8 cellular contexts compared by ENCODE assay signal in genomic region chr18:62714671-62715438, GRCh38. TPM values are rescaled to one million over a fixed set of nuclear protein-coding genes. Genes with fewer than 3 reads are reported as not detected.
DNase-seq lines count a peak whose midpoint lies in the region; ATAC-seq, FAIRE-seq and TF ChIP-seq lines count a peak whose summit lies in the region.

No MANE protein-coding gene starts in this region.

- peak in 1 of 2 experiments; percentile 80; a peak in 2 of 3 replicates for TF ChIP-seq POLR2A in H1 (IDR thresholded peaks at IDR 0.05; ENCODE audit: control extremely low read depth in 1 of 2, low read depth in 2 of 2, low read length in 2 of 2)

- peak overlapping the region; percentile 94 for H3K27ac ChIP-seq in H1 (ENCODE audit: low read depth, low read length)

- H3K18ac ChIP-seq in H1 (ENCODE audit: extremely low read depth, low read length): peak overlapping the region; percentile 81

- CTCF ChIA-PET in H1 (lab: Charles Lee; ENCODE audit: partially characterized antibody): interaction anchor here (0.6 to 2.1 kb wide), 14 partner anchors 11 to 724 kb away, joined by 3 to 8 read pairs (median 4); no protein-coding TSS in a partner anchor

- H2BK120ac ChIP-seq in H1 (replicated peaks; ENCODE audit: low read depth, low read length): no peak overlapping the region

- peak; percentile 64 for FAIRE-seq in HTR-8/SVneo (lab: Jason Lieb, UNC)
- FAIRE-seq in H1 (lab: Jason Lieb, UNC): peak; percentile 92

- peak overlapping the region; percentile 82; the same call in 1 of the 2 replicates for H4K8ac ChIP-seq in H1 (ENCODE audit: extremely low read depth, insufficient read depth, low read length)

- peak overlapping the region; percentile 79 for H4K5ac ChIP-seq in H1 (ENCODE audit: insufficient read length, low read depth, low read length)

- H2AFZ ChIP-seq in H1 (ENCODE audit: low read length): peak overlapping the region; percentile 93; the same call in 1 of the 2 replicates

- TF ChIP-seq CTCF in H1 (IDR thresholded peaks at IDR 0.05; ENCODE audit: control extremely low read depth in 1 of 3, insufficient read depth in 1 of 3, low read depth in 1 of 3, low read length in 3 of 3): peak; percentile 63 to 78 (median 73)

- peak; percentile 72 for ATAC-seq in GM21381 (IDR thresholded peaks at IDR 0.05; ENCODE audit: unreplicated experiment)
- ATAC-seq in memory B cell (ENCODE audit: low read depth): peak; percentile 63

- H3K79me2 ChIP-seq in H1 (ENCODE audit: control insufficient read depth in 1 of 2, insufficient read depth in 2 of 2, low read length in 2 of 2): peaks cover 19 to 40% of the 10 kb centered on the region in 2 experiments

- peak overlapping the region; percentile 83 for H2BK5ac ChIP-seq in H1 (ENCODE audit: low read depth, low read length)

- peak overlapping the region; percentile 93 for H3K27ac Mint-ChIP-seq in memory B cell

- H3K4me3 ChIP-seq in H1 (ENCODE audit: extremely low read depth in 1 of 4, insufficient read depth in 2 of 4, low read depth in 3 of 4, low read length in 4 of 4): peak overlapping the region; percentile 66 to 76 (median 70)

- no peaks in the 10 kb centered on the region for H3K27me3 Mint-ChIP-seq in memory B cell

- WGBS in H1 (ENCODE audit: extremely low coverage in 1 of 2, insufficient coverage in 1 of 2, insufficient read length in 1 of 2, insufficient replicate concordance in 2 of 2, low coverage in 1 of 2, low lambda C conversion rate in 2 of 2, missing lambda C conversion rate in 1 of 2), 2 experiments: 3% methylated on average over 36 of the region's 50 CpGs; no CpG with 5 or more reads in 1 of the 2 experiments

- H3K23ac ChIP-seq in H1 (ENCODE audit: insufficient read length): no peak overlapping the region

- H3K23me2 ChIP-seq in H1 (ENCODE audit: low read depth, low read length): peaks cover 7% of the 10 kb centered on the region

- no peaks in the 10 kb centered on the region for H3K9me3 Mint-ChIP-seq in memory B cell

- peak overlapping the region; percentile 42 for H4K91ac ChIP-seq in H1 (replicated peaks; ENCODE audit: insufficient read length, low read length)

- peak overlapping the region; percentile 16; the same call in 1 of the 2 replicates for H2BK20ac ChIP-seq in H1 (ENCODE audit: low read length)

- H3K4me3 Mint-ChIP-seq in memory B cell: peak overlapping the region; percentile 89

- no peaks in the 10 kb centered on the region for H3K36me3 Mint-ChIP-seq in memory B cell

- H3K56ac ChIP-seq in H1 (replicated peaks; ENCODE audit: insufficient read length, low read depth, low read length): peak overlapping the region; percentile 52

- H3K4ac ChIP-seq in H1 (replicated peaks; ENCODE audit: insufficient read length, low read depth, low read length): no peak overlapping the region

- H4K20me1 ChIP-seq in H1 (replicated peaks in 1 of 2; ENCODE audit: control insufficient read depth in 1 of 2, insufficient read depth in 2 of 2, low read length in 2 of 2): peaks cover 8 to 11% of the 10 kb centered on the region in 2 experiments

- no peaks in the 10 kb centered on the region for H3K36me3 ChIP-seq in H1 (ENCODE audit: control insufficient read depth in 2 of 4, insufficient read depth in 4 of 4, low read length in 3 of 4)

- in situ Hi-C loops in Caki2 (cut with HindIII; ENCODE audit: low pct_unique_long_range_greater_than_20kb, low sequenced_read_pairs): no loop called here

- H3K4me1 Mint-ChIP-seq in memory B cell: peaks cover 18% of the 10 kb centered on the region

- no peak overlapping the region for H2AK5ac ChIP-seq in H1 (ENCODE audit: low read depth, low read length)

- H3K79me1 ChIP-seq in H1 (ENCODE audit: low read depth, low read length): no peaks in the 10 kb centered on the region

- H3K4me2 ChIP-seq in H1 (ENCODE audit: insufficient read depth in 1 of 2, low read depth in 2 of 2, low read length in 2 of 2): peak overlapping the region; percentile 67 to 90

- no peaks in the 10 kb centered on the region for H3K27me3 ChIP-seq in H1 (replicated peaks in 1 of 4; ENCODE audit: control insufficient read depth in 3 of 4, extremely low read depth in 1 of 4, insufficient read depth in 3 of 4, low read length in 3 of 4)

- TF ChIP-seq RAD21 in H1 (IDR thresholded peaks at IDR 0.05 in 1 of 2, conservative IDR thresholded peaks at IDR 0.05 in 1 of 2; ENCODE audit: low read depth in 2 of 2, low read length in 2 of 2): peak; percentile 74 to 76

- H2BK12ac ChIP-seq in H1 (ENCODE audit: low read depth, low read length): peak overlapping the region; percentile 95; the same call in 1 of the 2 replicates

- no peak overlapping the region for H3K14ac ChIP-seq in H1 (ENCODE audit: insufficient read length)

- H3K9ac ChIP-seq in H1 (replicated peaks in 1 of 4; ENCODE audit: extremely low read depth in 1 of 4, low read depth in 3 of 4, low read length in 3 of 4): peak overlapping the region; percentile 57 to 96 (median 88); a peak in 6 of 7 replicates

- POLR2A ChIA-PET in H1 (lab: Charles Lee; ENCODE audit: partially characterized antibody): interaction anchor here (0.6 to 2.6 kb wide), 15 partner anchors 13 to 277 kb away, joined by 3 to 15 read pairs (median 4); no protein-coding TSS in a partner anchor

- H2BK15ac ChIP-seq in H1 (ENCODE audit: low read length): no peak overlapping the region; the same call in 1 of the 2 replicates

- H3K4me1 ChIP-seq in H1 (replicated peaks in 1 of 4; ENCODE audit: control insufficient read depth in 3 of 4, insufficient read depth in 4 of 4, low read length in 3 of 4): peaks cover 0 to 13% (median 6%) of the 10 kb centered on the region in 4 experiments; a peak in 5 of 7 replicates

- DNase-seq in Caki2 (ENCODE audit: low read depth) (peak; percentile 97), HTR-8/SVneo (ENCODE audit: insufficient read length, low spot score) (peak; percentile 86), NOMO-1 treated with DMSO at 0.1 percent for 48 hours (lab: John Stamatoyannopoulos, UW; ENCODE audit: unreplicated experiment) (peak; percentile 99), H1 (ENCODE audit: low read depth in 1 of 2, low spot score in 2 of 2) (peak; percentile 95 to 99), memory B cell (ENCODE audit: low spot score in 2 of 2) (peak; percentile 80 to 83)
- peak; percentile 80 for DNase-seq in activated CD8-positive, alpha-beta memory T cell treated with anti-CD3 and anti-CD28 coated beads, Interleukin-2, amount 50 U/mL, for 1 hour (ENCODE audit: extremely low read depth)
- peak; percentile 86 for DNase-seq in stimulated activated CD8-positive, alpha-beta memory T cell treated with anti-CD3 and anti-CD28 coated beads, Interleukin-12 subunit alpha, Interleukin-12 subunit beta, amount 100 ng/mL, for 1 hour (ENCODE audit: low read depth)

- TF ChIP-seq EP300 in H1 (IDR thresholded peaks at IDR 0.05; ENCODE audit: borderline replicate concordance in 1 of 2, low read depth in 2 of 2, low read length in 2 of 2): peak in 1 of 2 experiments; percentile 66; a peak in 1 of 3 replicates

- H3K9me3 ChIP-seq in H1 (ENCODE audit: insufficient read depth in 2 of 2, low read depth in 1 of 2, low read length in 1 of 2): no peaks in the 10 kb centered on the region

TF ChIP-seq in H1, 55 proteins besides CTCF, POLR2A, EP300 and RAD21 (continues in another document):
- TF ChIP-seq BACH1 (IDR thresholded peaks at IDR 0.05; ENCODE audit: low read length): no peak
- TF ChIP-seq SP4 (IDR thresholded peaks at IDR 0.05; ENCODE audit: low read length): no peak
- no peak for TF ChIP-seq PHF8 (conservative IDR thresholded peaks at IDR 0.05; ENCODE audit: low read depth, low read length)
- no peak; the same call in 1 of the 2 replicates for TF ChIP-seq POLR2AphosphoS5 (IDR thresholded peaks at IDR 0.05; ENCODE audit: low read depth, low read length)
- TF ChIP-seq SIX5 (IDR thresholded peaks at IDR 0.05; ENCODE audit: low read depth, low read length): peak; percentile 95
- no peak; the same call in 1 of the 2 replicates for TF ChIP-seq CEBPB (IDR thresholded peaks at IDR 0.05; ENCODE audit: low read depth, low read length)
- TF ChIP-seq HDAC6 (IDR thresholded peaks at IDR 0.05; ENCODE audit: low read depth, low read length): no peak
- TF ChIP-seq SAP30 (IDR thresholded peaks at IDR 0.05; ENCODE audit: insufficient read depth, insufficient replicate concordance, low read length): no peak
- TF ChIP-seq YY1 (IDR thresholded peaks at IDR 0.05; ENCODE audit: low read depth, low read length): no peak
- no peak for TF ChIP-seq FOSL1 (IDR thresholded peaks at IDR 0.05; ENCODE audit: insufficient read depth, low read depth, low read length)
- peak; percentile 63 for TF ChIP-seq SP1 (IDR thresholded peaks at IDR 0.05; ENCODE audit: low read depth, low read length)
- TF ChIP-seq SIRT6 (IDR thresholded peaks at IDR 0.05; ENCODE audit: low read length): no peak
- TF ChIP-seq KDM1A (IDR thresholded peaks at IDR 0.05; ENCODE audit: borderline replicate concordance, low read length): no peak
- TF ChIP-seq SP2 (IDR thresholded peaks at IDR 0.05; ENCODE audit: low read length): no peak
- no peak for TF ChIP-seq BRCA1 (IDR thresholded peaks at IDR 0.05; ENCODE audit: low read depth, low read length)
- TF ChIP-seq SUZ12 (IDR thresholded peaks at IDR 0.05; ENCODE audit: low read length): no peak
- peak; percentile 23; the same call in 1 of the 2 replicates for TF ChIP-seq JUND (IDR thresholded peaks at IDR 0.05; ENCODE audit: low read length)
- TF ChIP-seq SIN3A (conservative IDR thresholded peaks at IDR 0.05 in 1 of 2, IDR thresholded peaks at IDR 0.05 in 1 of 2; ENCODE audit: low read depth in 1 of 2, low read length in 2 of 2): 0 out of 4 replicates have a peak, but pooled peaks of 1 of the 2 experiments have one; percentile 25
- TF ChIP-seq SRF (IDR thresholded peaks at IDR 0.05; ENCODE audit: low read depth, low read length): no peak
- no peak for TF ChIP-seq KDM5A (IDR thresholded peaks at IDR 0.05; ENCODE audit: low read length)
- TF ChIP-seq NRF1 (IDR thresholded peaks at IDR 0.05; ENCODE audit: low read depth, low read length): peak; percentile 27; the same call in 1 of the 2 replicates
- peak; percentile 77 for TF ChIP-seq TAF1 (IDR thresholded peaks at IDR 0.05; ENCODE audit: low read depth, low read length)
- TF ChIP-seq RFX5 (IDR thresholded peaks at IDR 0.05; ENCODE audit: borderline replicate concordance, low read depth, low read length): no peak

RNA-seq across cellular contexts. Expression of gene PHLPP1, which starts 0.5 kb away (rescaled TPM):
- total RNA-seq in Caki2 (2014; rRNA removed; shearing (Covaris generic); ENCODE audit: low replicate concordance): 3.1 and 13.2 TPM in 2 replicates
- total RNA-seq in H1 (2021; fragmentation: NEBNext Ultra II Directional; extraction: Animal tissue kit (Norgen Biotek cat#: 25700)): 66.3 and 67.4 TPM in 2 replicates
- 26.6 and 28.0 TPM in 2 replicates for polyA plus RNA-seq in H1 (2011; rRNA removed)
- 23.4 TPM for polyA plus RNA-seq in H1 (2011; cell fraction: cytosol; rRNA removed)
- polyA plus RNA-seq in H1 (2011; cell fraction: nucleus; rRNA removed): 34.7 TPM
- 25.6 to 34.5 TPM (median 29.9 TPM) in 4 replicates for polyA plus RNA-seq in H1 (2012, experiment 1 of 2)
- polyA plus RNA-seq in H1 (2012, experiment 2 of 2): 10.4 TPM
- polyA plus RNA-seq in H1 (2013, experiment 1 of 2): 24.5 TPM
- polyA plus RNA-seq in H1 (2013, experiment 2 of 2): 25.0 TPM
- polyA minus RNA-seq in H1 (2011; rRNA and poly(A)+ RNA removed): 52.5 and 99.6 TPM in 2 replicates
- polyA minus RNA-seq in H1 (2011; cell fraction: cytosol; rRNA and poly(A)+ RNA removed): 46.8 TPM
- polyA minus RNA-seq in H1 (2011; cell fraction: nucleus; rRNA and poly(A)+ RNA removed): 82.8 TPM

Comparison
In these comparisons a context has a peak if more than half of its experiments do, and no peak if none do; other contexts are left out.
1. Peak in every context shown above with its lines: DNase-seq, ATAC-seq, H3K4me3 ChIP-seq and H3K27ac ChIP-seq.